Comparison of ENCODE assay signal across 24 cellular contexts in the genomic region with DNA sequence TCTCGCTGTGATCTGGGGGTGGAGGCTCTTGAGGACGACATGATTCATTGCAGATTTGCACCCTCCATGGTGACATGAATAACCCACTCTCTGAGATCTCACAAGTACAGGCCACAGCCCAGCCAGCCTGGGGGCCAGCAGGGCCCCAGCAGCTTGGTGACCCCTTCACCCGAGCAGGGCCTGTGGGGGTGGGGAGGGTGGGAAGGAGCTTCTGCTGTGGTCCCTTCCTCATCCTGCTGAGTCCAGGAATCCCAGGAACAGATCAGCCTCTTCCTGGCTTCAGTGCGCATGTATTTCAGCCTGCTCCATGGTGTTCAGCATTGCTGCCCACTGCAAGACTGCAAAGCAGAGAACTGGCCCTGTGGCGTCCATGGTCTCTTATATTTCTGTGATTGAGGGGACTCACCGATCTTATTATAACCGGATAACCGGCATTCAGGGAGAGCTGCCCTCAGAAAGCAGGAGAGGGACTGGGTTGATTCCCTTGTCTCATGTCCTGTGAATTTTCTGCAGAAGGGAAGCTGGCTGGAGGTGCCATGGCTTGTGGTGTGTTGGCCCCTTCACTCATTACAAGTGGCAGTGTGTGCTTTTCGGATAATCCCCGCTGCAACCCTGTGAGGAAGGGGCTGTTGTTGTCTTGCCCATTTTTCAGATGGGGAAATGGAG.
DNase-seq lines count a peak whose midpoint lies in the region; ATAC-seq and TF ChIP-seq lines count a peak whose summit lies in the region.
"Had no signal": no experiment of that assay in that cellular context is flagged by ENCODE, and none has a peak within 500 bp of the region (broad histone marks: within the 10 kb centered on the region; RNA-seq: fewer than 3 reads in every experiment).

No MANE protein-coding gene starts in this region.

- WGBS in H9 (ENCODE audit: extremely low coverage, insufficient read length, low lambda C conversion rate) = no CpG with 5 or more reads among the region's 10 CpGs

- H4K20me1 ChIP-seq in H9 (ENCODE audit: control insufficient read depth, insufficient read depth, insufficient read length) = no peaks in the 10 kb centered on the region
- H4K20me1 ChIP-seq: BLaER1 had no signal

- no peak overlapping the region for H3K56ac ChIP-seq in H9 (ENCODE audit: insufficient read length, low read depth, low read length)

- peaks cover 14 to 25% of the 10 kb centered on the region in 2 experiments for H3K4me1 Mint-ChIP-seq in H9
- no peaks in the 10 kb centered on the region for H3K4me1 Mint-ChIP-seq in osteocyte (ENCODE audit: unreplicated experiment)
- no peaks in the 10 kb centered on the region for H3K4me1 Mint-ChIP-seq in activated CD8-positive, alpha-beta memory T cell treated with anti-CD3 and anti-CD28 coated beads, Interleukin-2, amount 10 ng/mL, durations not matched to agents 7 days and 5 days
- H3K4me1 Mint-ChIP-seq: CD4-positive, CD25-positive, alpha-beta regulatory T cell had no signal

- no peak overlapping the region for H2BK20ac ChIP-seq in H9 (ENCODE audit: low read depth, low read length, poor library complexity, severe bottlenecking)

- H3K27ac ChIP-seq in H9 (ENCODE audit: insufficient read length, low read depth, low read length) = no peak overlapping the region
- H3K27ac ChIP-seq in VCaP = peak overlapping the region; percentile 98
- H3K27ac ChIP-seq: BLaER1, HL-60, SJCRH30 had no signal

- H3K27me3 ChIP-seq in H9 (ENCODE audit: insufficient read depth, low read length) = no peaks in the 10 kb centered on the region
- H3K27me3 ChIP-seq: BLaER1 had no signal

- H3K23ac ChIP-seq in H9 (ENCODE audit: insufficient read length, low read depth, low read length) = no peak overlapping the region

- H4K5ac ChIP-seq in H9 (ENCODE audit: insufficient read length, low read depth, low read length) = no peak overlapping the region

- no peak overlapping the region for H2BK15ac ChIP-seq in H9 (ENCODE audit: low read depth, low read length)

- CTCF ChIA-PET in activated CD8-positive, alpha-beta memory T cell treated with anti-CD3 and anti-CD28 coated beads, Interleukin-2, amount 10 ng/mL, durations not matched to agents 7 days and 5 days (lab: Charles Lee) = no interaction called here

- H2AFZ ChIP-seq in H9 (ENCODE audit: low read length) = no peak overlapping the region

- no peaks in the 10 kb centered on the region for H3K79me1 ChIP-seq in H9 (ENCODE audit: insufficient read depth, low read depth, low read length, poor library complexity, severe bottlenecking)

- no peak overlapping the region for H3T11ph ChIP-seq in H9 (ENCODE audit: low read length)

- H2BK5ac ChIP-seq in H9 (ENCODE audit: insufficient read length, low read length) = no peak overlapping the region

- H3K9ac ChIP-seq in H9 (ENCODE audit: extremely low read depth, insufficient read length, low read length) = no peak overlapping the region
- H3K9ac ChIP-seq: BLaER1 had no signal

- no peak overlapping the region for H3K18ac ChIP-seq in H9 (ENCODE audit: insufficient read length, low read depth, low read length)

- H3K27me3 Mint-ChIP-seq in H9 (ENCODE audit: low read depth) (peaks cover 14% of the 10 kb centered on the region), osteocyte (ENCODE audit: unreplicated experiment) (peaks cover 19% of the 10 kb centered on the region)
- peaks cover 2% of the 10 kb centered on the region for H3K27me3 Mint-ChIP-seq in activated CD8-positive, alpha-beta memory T cell treated with anti-CD3 and anti-CD28 coated beads, Interleukin-2, amount 10 ng/mL, durations not matched to agents 7 days and 5 days
- H3K27me3 Mint-ChIP-seq: CD4-positive, CD25-positive, alpha-beta regulatory T cell had no signal

- H4K8ac ChIP-seq in H9 (replicated peaks; ENCODE audit: insufficient read length, low read depth, low read length) = no peak overlapping the region

- H2AK5ac ChIP-seq in H9 (ENCODE audit: insufficient read length, low read length) = no peak overlapping the region

- H3K36me3 Mint-ChIP-seq in H9 (ENCODE audit: insufficient read depth in 1 of 3, low read depth in 3 of 3) (no peaks in the 10 kb centered on the region; a peak in 2 of 7 replicates), osteocyte (ENCODE audit: unreplicated experiment) (peaks cover 1% of the 10 kb centered on the region)
- no peaks in the 10 kb centered on the region for H3K36me3 Mint-ChIP-seq in activated CD8-positive, alpha-beta memory T cell treated with anti-CD3 and anti-CD28 coated beads, Interleukin-2, amount 10 ng/mL, durations not matched to agents 7 days and 5 days
- H3K36me3 Mint-ChIP-seq: CD4-positive, CD25-positive, alpha-beta regulatory T cell had no signal

- H3K4me3 Mint-ChIP-seq in H9 (no peak overlapping the region), osteocyte (ENCODE audit: unreplicated experiment) (no peak overlapping the region)
- H3K4me3 Mint-ChIP-seq in activated CD8-positive, alpha-beta memory T cell treated with anti-CD3 and anti-CD28 coated beads, Interleukin-2, amount 10 ng/mL, durations not matched to agents 7 days and 5 days = no peak overlapping the region
- H3K4me3 Mint-ChIP-seq: CD4-positive, CD25-positive, alpha-beta regulatory T cell had no signal

- H3K4me1 ChIP-seq in H9 (ENCODE audit: insufficient read depth, low read length) = no peaks in the 10 kb centered on the region
- H3K4me1 ChIP-seq: SJCRH30 had no signal

- ATAC-seq in left lobe of liver (no peak), GM18873 (IDR thresholded peaks at IDR 0.05; ENCODE audit: low FRiP score, unreplicated experiment) (no peak), HG02588 (IDR thresholded peaks at IDR 0.05; ENCODE audit: unreplicated experiment) (no peak)
- no peak for ATAC-seq in activated CD8-positive, alpha-beta memory T cell treated with anti-CD3 and anti-CD28 coated beads, Interleukin-2, amount 10 ng/mL, durations not matched to agents 7 days and 5 days
- ATAC-seq: PC-3, SK-N-SH treated with all-trans-retinoic acid at 6 μM for 48 hours had no signal

- no peak overlapping the region for H3K4ac ChIP-seq in H9 (ENCODE audit: low read depth, low read length)

- H3K79me2 ChIP-seq in H9 (ENCODE audit: insufficient read depth, low read length) = no peaks in the 10 kb centered on the region

- H3K23me2 ChIP-seq in H9 (ENCODE audit: insufficient read length, low read depth, low read length, poor library complexity, severe bottlenecking) = peaks cover 2% of the 10 kb centered on the region

- TF ChIP-seq CTCF in H9 (conservative IDR thresholded peaks at IDR 0.05) (no peak), VCaP (conservative IDR thresholded peaks at IDR 0.05) (no peak), osteocyte (IDR thresholded peaks at IDR 0.05) (no peak)

- H2BK120ac ChIP-seq in H9 (ENCODE audit: low read depth, low read length, poor library complexity, severe bottlenecking) = no peak overlapping the region

- no peak overlapping the region for H4K91ac ChIP-seq in H9 (ENCODE audit: insufficient read length, low read depth, low read length)

- DNase-seq in H9 = peak; percentile 9
- DNase-seq in left lobe of liver (ENCODE audit: low spot score) = peak; percentile 29
- DNase-seq in osteocyte (ENCODE audit: extremely low spot score, unreplicated experiment) = peak; percentile 44
- DNase-seq in activated CD8-positive, alpha-beta memory T cell treated with anti-CD3 and anti-CD28 coated beads, Interleukin-2, amount 10 ng/mL, durations not matched to agents 7 days and 5 days = no peak
- DNase-seq in NCI-H446 treated with DMSO at 0.1 percent for 48 hours (lab: John Stamatoyannopoulos, UW) = no peak
- DNase-seq: CD4-positive, CD25-positive, alpha-beta regulatory T cell; DMS153; Karpas-422; NCI-H1105; NCI-H1436 treated with DMSO at 0.1 percent for 48 hours; NCI-H187 treated with DMSO at 0.1 percent for 48 hours; NCI-H2171 treated with DMSO at 0.1 percent for 48 hours; NCI-H345; NCI-H524 treated with DMSO at 0.1 percent for 48 hours; NCI-H82; NK-92 treated with Interleukin-12 subunit alpha and Interleukin-12 subunit beta, amount 100 ng/mL, for 24 hours; PC-3; SJCRH30 had no signal

- H3K27ac Mint-ChIP-seq in H9 = no peak overlapping the region
- H3K27ac Mint-ChIP-seq in osteocyte (ENCODE audit: unreplicated experiment) = no peak overlapping the region
- no peak overlapping the region for H3K27ac Mint-ChIP-seq in activated CD8-positive, alpha-beta memory T cell treated with anti-CD3 and anti-CD28 coated beads, Interleukin-2, amount 10 ng/mL, durations not matched to agents 7 days and 5 days
- H3K27ac Mint-ChIP-seq: CD4-positive, CD25-positive, alpha-beta regulatory T cell had no signal

- H3K4me2 ChIP-seq in H9 (ENCODE audit: insufficient read depth, insufficient read length, low read length) = no peak overlapping the region
- H3K4me2 ChIP-seq: BLaER1 had no signal

- no peak overlapping the region for H2BK12ac ChIP-seq in H9 (ENCODE audit: insufficient read length, low read depth, low read length)

- H3K9me3 ChIP-seq in H9 (ENCODE audit: control insufficient read depth, low read depth, low read length) = no peaks in the 10 kb centered on the region
- H3K9me3 ChIP-seq: BLaER1, SJCRH30 had no signal

- H3K14ac ChIP-seq in H9 (ENCODE audit: insufficient read depth, low read length) = no peak overlapping the region

- H3K9me3 Mint-ChIP-seq in H9 (no peaks in the 10 kb centered on the region), osteocyte (ENCODE audit: unreplicated experiment) (no peaks in the 10 kb centered on the region)
- H3K9me3 Mint-ChIP-seq in activated CD8-positive, alpha-beta memory T cell treated with anti-CD3 and anti-CD28 coated beads, Interleukin-2, amount 10 ng/mL, durations not matched to agents 7 days and 5 days (ENCODE audit: low read depth) = no peaks in the 10 kb centered on the region

Comparison
In these comparisons a context has a peak if more than half of its experiments do, and no peak if none do; other contexts are left out.
1. DNase-seq: peak in H9 (single experiment), left lobe of liver (single experiment) and osteocyte (single experiment); none in activated CD8-positive, alpha-beta memory T cell treated with anti-CD3 and anti-CD28 coated beads, Interleukin-2, amount 10 ng/mL, durations not matched to agents 7 days and 5 days (single experiment) and NCI-H446 treated with DMSO at 0.1 percent for 48 hours (single experiment).